In genomic region chr9:129761293-129761900, GRCh38 we compare ENCODE assay signal across 12 cellular contexts. TPM values are rescaled to one million over a fixed set of nuclear protein-coding genes. Genes with fewer than 3 reads are reported as not detected.
DNase-seq lines count a peak whose midpoint lies in the region; ATAC-seq and TF ChIP-seq lines count a peak whose summit lies in the region.
"Had no signal": no experiment of that assay in that cellular context is flagged by ENCODE, and none has a peak within 500 bp of the region (broad histone marks: within the 10 kb centered on the region; RNA-seq: fewer than 3 reads in every experiment).

No MANE protein-coding gene starts in this region.

- TF ChIP-seq CTCF in Peyer's patch (IDR thresholded peaks at IDR 0.05) (no peak), gastroesophageal sphincter (IDR thresholded peaks at IDR 0.05) (no peak), neutrophil (IDR thresholded peaks at IDR 0.05) (no peak)
- TF ChIP-seq CTCF in CD8-positive, alpha-beta T cell (IDR thresholded peaks at IDR 0.05): no peak

- no peak overlapping the region for H2AFZ ChIP-seq in ACC112 (ENCODE audit: low read length, unreplicated experiment)

- H3K4me1 Mint-ChIP-seq in CD8-positive, alpha-beta T cell (ENCODE audit: low read depth): peaks cover 10% of the 10 kb centered on the region
- peaks cover 0 to 19% (median 15%) of the 10 kb centered on the region in 7 donors for H3K4me1 Mint-ChIP-seq in naive thymus-derived CD4-positive, alpha-beta T cell

- H3K36me3 ChIP-seq in ACC112 (ENCODE audit: insufficient read depth, low read length) (no peaks in the 10 kb centered on the region), Peyer's patch (no peaks in the 10 kb centered on the region), gastroesophageal sphincter (no peaks in the 10 kb centered on the region), neutrophil (no peaks in the 10 kb centered on the region)
- no peaks in the 10 kb centered on the region for H3K36me3 ChIP-seq in CD8-positive, alpha-beta T cell (ENCODE audit: insufficient read depth, low read length)
- no peaks in the 10 kb centered on the region for H3K36me3 ChIP-seq in naive thymus-derived CD4-positive, alpha-beta T cell (ENCODE audit: control insufficient read depth in 2 of 3, insufficient read depth in 3 of 3, low read length in 3 of 3)

- TF ChIP-seq POLR2A in Peyer's patch (IDR thresholded peaks at IDR 0.05) (no peak), gastroesophageal sphincter (IDR thresholded peaks at IDR 0.05) (no peak)

- peaks cover 3% of the 10 kb centered on the region for H3K27me3 Mint-ChIP-seq in CD8-positive, alpha-beta T cell (ENCODE audit: low read depth)
- H3K27me3 Mint-ChIP-seq in naive thymus-derived CD4-positive, alpha-beta T cell: peaks cover 0 to 7% (median 0%) of the 10 kb centered on the region in 5 donors

- H3K9me3 ChIP-seq in Peyer's patch: no peaks in the 10 kb centered on the region
- H3K9me3 ChIP-seq in gastroesophageal sphincter: no peaks in the 10 kb centered on the region
- no peaks in the 10 kb centered on the region for H3K9me3 ChIP-seq in neutrophil
- no peaks in the 10 kb centered on the region for H3K9me3 ChIP-seq in CD8-positive, alpha-beta T cell (ENCODE audit: low read length)
- no peaks in the 10 kb centered on the region for H3K9me3 ChIP-seq in naive thymus-derived CD4-positive, alpha-beta T cell (ENCODE audit: control insufficient read depth in 2 of 3, low read length in 3 of 3)

- POLR2A ChIA-PET in CD8-positive, alpha-beta T cell (lab: Charles Lee): no interaction called here
- POLR2A ChIA-PET in naive thymus-derived CD4-positive, alpha-beta T cell (lab: Charles Lee): no interaction called here

- H3K79me2 ChIP-seq in ACC112 (ENCODE audit: control insufficient read depth, insufficient read depth, low read length, unreplicated experiment): no peaks in the 10 kb centered on the region

- intact Hi-C loops in CD8-positive, alpha-beta T cell (cut with DNase I, micrococcal nuclease): no loop called here
- intact Hi-C loops in naive thymus-derived CD4-positive, alpha-beta T cell (cut with micrococcal nuclease): no loop called here

- H3K27ac Mint-ChIP-seq in CD8-positive, alpha-beta T cell: no peak overlapping the region
- H3K27ac Mint-ChIP-seq in naive thymus-derived CD4-positive, alpha-beta T cell: no peak overlapping the region

- H3K4me3 ChIP-seq in ACC112 (ENCODE audit: low read depth, low read length) (no peak overlapping the region), Peyer's patch (no peak overlapping the region), gastroesophageal sphincter (no peak overlapping the region), neutrophil (ENCODE audit: low read depth in 1 of 2, low read length in 1 of 2) (no peak overlapping the region)
- no peak overlapping the region for H3K4me3 ChIP-seq in CD8-positive, alpha-beta T cell (ENCODE audit: low read depth, low read length)
- no peak overlapping the region for H3K4me3 ChIP-seq in naive thymus-derived CD4-positive, alpha-beta T cell (ENCODE audit: low read length)

- CTCF ChIA-PET in CD8-positive, alpha-beta T cell (lab: Charles Lee): no interaction called here
- CTCF ChIA-PET in naive thymus-derived CD4-positive, alpha-beta T cell (lab: Charles Lee): interaction anchor here (0.7 kb wide), 1 partner anchor 12 kb away, joined by 3 read pairs; no protein-coding TSS in a partner anchor

- H3K9me3 Mint-ChIP-seq in CD8-positive, alpha-beta T cell: no peaks in the 10 kb centered on the region
- peaks cover 0 to 2% (median 0%) of the 10 kb centered on the region in 11 donors for H3K9me3 Mint-ChIP-seq in naive thymus-derived CD4-positive, alpha-beta T cell

- H3K27ac ChIP-seq in ACC112 (ENCODE audit: low read depth, low read length) (peak overlapping the region; percentile 99), Peyer's patch (peak overlapping the region; percentile 44 to 80 (median 69)), gastroesophageal sphincter (peak overlapping the region in 3 of 4 donors; percentile 48 to 80 (median 59)), neutrophil (peak overlapping the region; percentile 87)
- H3K27ac ChIP-seq in CD8-positive, alpha-beta T cell (ENCODE audit: low read depth, low read length): no peak overlapping the region
- no peak overlapping the region for H3K27ac ChIP-seq in naive thymus-derived CD4-positive, alpha-beta T cell (ENCODE audit: low read depth, low read length)
- H3K27ac ChIP-seq: KMS-11 had no signal

- H3K27me3 ChIP-seq in ACC112 (ENCODE audit: insufficient read depth, low read length) (no peaks in the 10 kb centered on the region), Peyer's patch (no peaks in the 10 kb centered on the region), gastroesophageal sphincter (no peaks in the 10 kb centered on the region), neutrophil (no peaks in the 10 kb centered on the region)
- no peaks in the 10 kb centered on the region for H3K27me3 ChIP-seq in CD8-positive, alpha-beta T cell (ENCODE audit: insufficient read depth, low read length)
- no peaks in the 10 kb centered on the region for H3K27me3 ChIP-seq in naive thymus-derived CD4-positive, alpha-beta T cell (ENCODE audit: control insufficient read depth in 2 of 2, insufficient read depth in 2 of 2, low read length in 2 of 2)

- no peaks in the 10 kb centered on the region for H3K36me3 Mint-ChIP-seq in CD8-positive, alpha-beta T cell
- H3K36me3 Mint-ChIP-seq in naive thymus-derived CD4-positive, alpha-beta T cell: no peaks in the 10 kb centered on the region

- no peak for TF ChIP-seq EP300 in gastroesophageal sphincter (IDR thresholded peaks at IDR 0.05)

- H3K4me3 Mint-ChIP-seq in CD8-positive, alpha-beta T cell: no peak overlapping the region
- no peak overlapping the region for H3K4me3 Mint-ChIP-seq in naive thymus-derived CD4-positive, alpha-beta T cell

- ATAC-seq in gastroesophageal sphincter (peak; percentile 78), HG03354 (IDR thresholded peaks at IDR 0.05; ENCODE audit: poor library complexity, severe bottlenecking, unreplicated experiment) (no peak)
- no peak for ATAC-seq in CD8-positive, alpha-beta T cell
- no peak for ATAC-seq in naive thymus-derived CD4-positive, alpha-beta T cell

- DNase-seq in Peyer's patch (peak in 2 of 3 donors; percentile 63 to 76), NCI-H1436 (lab: John Stamatoyannopoulos, UW) (no peak)
- DNase-seq in CD8-positive, alpha-beta T cell: no peak
- DNase-seq in naive thymus-derived CD4-positive, alpha-beta T cell: no peak
- DNase-seq: AML-193; NCI-H510A; stimulated activated CD4-positive, alpha-beta T cell treated with anti-CD3 and anti-CD28 coated beads, Interleukin-2, amount 100 ng/mL, for 48 hours had no signal

- H3K4me1 ChIP-seq in ACC112 (ENCODE audit: control insufficient read depth, insufficient read depth, low read length, unreplicated experiment) (peaks cover 24% of the 10 kb centered on the region), Peyer's patch (peaks cover 0 to 11% (median 0%) of the 10 kb centered on the region in 4 donors), gastroesophageal sphincter (peaks cover 0 to 11% (median 0%) of the 10 kb centered on the region in 3 donors), neutrophil (ENCODE audit: control insufficient read depth in 1 of 2, insufficient read depth in 1 of 2, low read depth in 1 of 2, low read length in 1 of 2) (peaks cover 40 to 46% of the 10 kb centered on the region in 2 experiments)
- peaks cover 5% of the 10 kb centered on the region for H3K4me1 ChIP-seq in CD8-positive, alpha-beta T cell (ENCODE audit: insufficient read depth, low read length)
- H3K4me1 ChIP-seq in naive thymus-derived CD4-positive, alpha-beta T cell (ENCODE audit: control insufficient read depth in 2 of 2, insufficient read depth in 2 of 2, low read length in 2 of 2): no peaks in the 10 kb centered on the region

- WGBS in gastroesophageal sphincter (ENCODE audit: low coverage in 1 of 2), 2 donors: 37 to 93% methylated on average over 2 to 6 of the region's 11 CpGs

RNA-seq across cellular contexts. Expression of gene PTGES, which starts 8.6 kb away (rescaled TPM):
- total RNA-seq in Peyer's patch: 1 to 10 TPM; 1.8 to 8.7 (median 6.8) TPM
- total RNA-seq in gastroesophageal sphincter: 10 to 100 TPM in 1 of 4 donors, 1 to 10 TPM in 2, under 1 TPM in 1; 0.78 to 15.1 (median 6.1) TPM
- total RNA-seq in CD8-positive, alpha-beta T cell: under 1 TPM in 1 of 2 experiments, not detected in 1; 0.22 TPM
- total RNA-seq in naive thymus-derived CD4-positive, alpha-beta T cell: 1 to 10 TPM in 1 of 5 experiments, under 1 TPM in 2, not detected in 2; 0.19 to 1.1 (median 0.50) TPM
- polyA plus RNA-seq in naive thymus-derived CD4-positive, alpha-beta T cell: not detected

RNA-seq across cellular contexts. Expression of gene TOR1B, which starts 41.6 kb away (rescaled TPM):
- 10 to 100 TPM; 19.8 to 54.7 (median 44.5) TPM for total RNA-seq in Peyer's patch
- 10 to 100 TPM; 17.5 to 55.4 (median 33.8) TPM for total RNA-seq in gastroesophageal sphincter
- 10 to 100 TPM; 21.3 to 22.4 TPM for total RNA-seq in CD8-positive, alpha-beta T cell
- total RNA-seq in naive thymus-derived CD4-positive, alpha-beta T cell: 10 to 100 TPM; 16.2 to 30.9 (median 23.9) TPM
- 10 to 100 TPM; 10.9 to 21.7 TPM for polyA plus RNA-seq in naive thymus-derived CD4-positive, alpha-beta T cell

Comparison
In these comparisons a context has a peak if more than half of its experiments do, and no peak if none do; other contexts are left out.
1. H3K27ac ChIP-seq: peak in ACC112 (single experiment), Peyer's patch (4 of 4), gastroesophageal sphincter (3 of 4) and neutrophil (single experiment); none in CD8-positive, alpha-beta T cell (single experiment) and naive thymus-derived CD4-positive, alpha-beta T cell (single experiment).
2. DNase-seq: peak in Peyer's patch (2 of 3); none in NCI-H1436 (single experiment), CD8-positive, alpha-beta T cell (0 of 7) and naive thymus-derived CD4-positive, alpha-beta T cell (0 of 9).